22 cellular contexts compared by ENCODE assay signal in the genomic region with DNA sequence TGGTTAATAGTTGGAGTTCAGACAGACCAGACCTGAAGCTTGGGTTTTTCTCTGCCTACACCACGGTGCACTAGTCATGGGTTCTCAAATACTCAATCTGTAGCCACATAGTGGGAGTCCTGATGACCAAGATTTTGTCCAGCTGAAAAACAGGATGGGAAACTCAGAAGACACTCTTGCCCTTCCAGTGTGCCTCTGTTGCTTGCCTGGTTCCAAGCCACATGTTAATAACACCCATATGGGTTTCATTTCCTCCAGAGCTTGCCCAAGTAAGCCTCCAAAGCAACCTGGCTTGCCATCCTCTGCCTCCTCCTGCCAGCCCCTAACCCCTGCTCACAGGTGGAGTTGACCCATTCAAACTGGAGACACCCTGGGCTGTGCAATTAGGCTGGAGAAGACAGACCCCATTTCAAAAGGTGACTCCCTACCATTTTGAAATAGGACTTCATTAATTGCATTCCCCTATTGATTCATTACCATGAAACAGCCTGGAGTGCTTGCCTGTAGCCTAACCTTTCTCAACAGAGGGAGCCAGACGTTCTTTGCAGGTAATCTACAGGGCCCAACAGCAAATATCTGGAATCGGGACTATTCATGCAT.
DNase-seq lines count a peak whose midpoint lies in the region; ATAC-seq and TF ChIP-seq lines count a peak whose summit lies in the region.
"Had no signal": no experiment of that assay in that cellular context is flagged by ENCODE, and none has a peak within 500 bp of the region (broad histone marks: within the 10 kb centered on the region; RNA-seq: fewer than 3 reads in every experiment).

No MANE protein-coding gene starts in this region.

- 87% methylated on average over 3 of the region's 3 CpGs for WGBS in esophagus muscularis mucosa

- no peak for ATAC-seq in GM21825 (IDR thresholded peaks at IDR 0.05; ENCODE audit: unreplicated experiment)
- ATAC-seq: HepG2 had no signal

- H3K4me1 ChIP-seq in esophagus muscularis mucosa, result no peaks in the 10 kb centered on the region

- H3K27ac Mint-ChIP-seq in type B pancreatic cell, result no peak overlapping the region
- H3K27ac Mint-ChIP-seq: B cell; CD4-positive, CD25-positive, alpha-beta regulatory T cell; CD8-positive, alpha-beta memory T cell; HFFc6; IgD-negative memory B cell had no signal

- peaks cover 23% of the 10 kb centered on the region for H3K27me3 Mint-ChIP-seq in type B pancreatic cell

- no peak for TF ChIP-seq POLR2A in esophagus muscularis mucosa (IDR thresholded peaks at IDR 0.05; ENCODE audit: low read depth)

- intact Hi-C loops in esophagus muscularis mucosa (cut with DNase I), result loop anchor here (5.0 kb wide), 1 partner anchor 77 kb away; no protein-coding TSS in a partner anchor

- no peak overlapping the region for H3K27ac ChIP-seq in esophagus muscularis mucosa (replicated peaks in 1 of 4)
- H3K27ac ChIP-seq: BLaER1 treated with 17β-estradiol and CSF1 and Interleukin-3, amounts not matched to agents 10 nM and 100 nM; GM23248 had no signal

- H3K9me3 Mint-ChIP-seq in type B pancreatic cell, result no peaks in the 10 kb centered on the region
- H3K9me3 Mint-ChIP-seq: CD8-positive, alpha-beta memory T cell; HFFc6 had no signal

- no peaks in the 10 kb centered on the region for H3K36me3 ChIP-seq in esophagus muscularis mucosa
- H3K36me3 ChIP-seq: BLaER1 treated with 17β-estradiol and CSF1 and Interleukin-3, amounts not matched to agents 10 nM and 100 nM had no signal

- H3K4me3 Mint-ChIP-seq in type B pancreatic cell, result no peak overlapping the region
- H3K4me3 Mint-ChIP-seq: B cell; CD4-positive, CD25-positive, alpha-beta regulatory T cell; CD8-positive, alpha-beta memory T cell; HFFc6; IgD-negative memory B cell had no signal

- H3K36me3 Mint-ChIP-seq in type B pancreatic cell, result no peaks in the 10 kb centered on the region
- H3K36me3 Mint-ChIP-seq: CD4-positive, CD25-positive, alpha-beta regulatory T cell; CD8-positive, alpha-beta memory T cell; IgD-negative memory B cell had no signal

- H3K9me3 ChIP-seq in esophagus muscularis mucosa, result no peaks in the 10 kb centered on the region
- H3K9me3 ChIP-seq: BLaER1 treated with 17β-estradiol and CSF1 and Interleukin-3, amounts not matched to agents 10 nM and 100 nM had no signal

- H3K27me3 ChIP-seq in esophagus muscularis mucosa, result peaks cover 0 to 5% (median 0%) of the 10 kb centered on the region in 4 donors
- H3K27me3 ChIP-seq: BLaER1 treated with 17β-estradiol and CSF1 and Interleukin-3, amounts not matched to agents 10 nM and 100 nM had no signal

- TF ChIP-seq EP300 in esophagus muscularis mucosa (IDR thresholded peaks at IDR 0.05), result no peak

- in situ Hi-C loops in G401 (cut with HindIII; ENCODE audit: low sequenced_read_pairs), result no loop called here

- H3K4me1 Mint-ChIP-seq in type B pancreatic cell (ENCODE audit: unreplicated experiment), result no peaks in the 10 kb centered on the region
- H3K4me1 Mint-ChIP-seq: B cell; CD4-positive, CD25-positive, alpha-beta regulatory T cell; CD8-positive, alpha-beta memory T cell; IgD-negative memory B cell had no signal

- H3K4me3 ChIP-seq in esophagus muscularis mucosa, result no peak overlapping the region
- H3K4me3 ChIP-seq: BLaER1 treated with 17β-estradiol and CSF1 and Interleukin-3, amounts not matched to agents 10 nM and 100 nM; GM23248 had no signal

- TF ChIP-seq CTCF in esophagus muscularis mucosa (IDR thresholded peaks at IDR 0.05) (no peak), type B pancreatic cell (conservative IDR thresholded peaks at IDR 0.05) (no peak)

- DNase-seq in CD1c-positive myeloid dendritic cell (ENCODE audit: extremely low spot score), result peak; percentile 68
- DNase-seq in NCI-H146 (lab: John Stamatoyannopoulos, UW), result peak; percentile 41
- DNase-seq in esophagus muscularis mucosa (ENCODE audit: extremely low spot score), result peak; percentile 83
- DNase-seq in type B pancreatic cell (ENCODE audit: extremely low spot score, unreplicated experiment), result peak; percentile 8
- no peak for DNase-seq in Ammon's horn (ENCODE audit: low spot score)
- no peak for DNase-seq in G401 (ENCODE audit: low spot score)
- DNase-seq: 8988T; CD4-positive, CD25-positive, alpha-beta regulatory T cell; CD8-positive, alpha-beta memory T cell; COR-L47; DMS 273 treated with DMSO at 0.1 percent for 48 hours; DMS53; DND-41; EL; GM23248; HCEC 1CT; HFFc6 had no signal

Comparison
In these comparisons a context has a peak if more than half of its experiments do, and no peak if none do; other contexts are left out.
1. DNase-seq: peak in CD1c-positive myeloid dendritic cell (single experiment), NCI-H146 (single experiment), esophagus muscularis mucosa (single experiment) and type B pancreatic cell (single experiment); none in Ammon's horn (single experiment) and G401 (single experiment).